Comparison of ENCODE assay signal across 2 cellular contexts in genomic region chr19:2721570-2722540, GRCh38.
TF ChIP-seq lines count a peak whose summit lies in the region.

No MANE protein-coding gene starts in this region.

TF ChIP-seq in HCT116, 20 proteins besides CTCF, POLR2A, EP300 and RAD21 (continued from another document):
- TF ChIP-seq REST (IDR thresholded peaks at IDR 0.05; ENCODE audit: low read depth) (no peak), EZH2phosphoT487 (IDR thresholded peaks at IDR 0.05; ENCODE audit: borderline replicate concordance) (no peak), POLR2AphosphoS5 (IDR thresholded peaks at IDR 0.05; ENCODE audit: low read depth, low read length) (no peak), ZFX (IDR thresholded peaks at IDR 0.05) (no peak), ATF3 (IDR thresholded peaks at IDR 0.05) (no peak), CEBPB (IDR thresholded peaks at IDR 0.05; ENCODE audit: low read depth) (no peak), JUND (IDR thresholded peaks at IDR 0.05) (no peak)

TF ChIP-seq in neural cell, 6 proteins besides CTCF, POLR2A, EP300 and RAD21 (continued from another document):
- TF ChIP-seq REST (IDR thresholded peaks at IDR 0.05; ENCODE audit: borderline replicate concordance) (no peak), TAF1 (IDR thresholded peaks at IDR 0.05; ENCODE audit: low read depth) (no peak), EZH2 (IDR thresholded peaks at IDR 0.05; ENCODE audit: borderline replicate concordance, insufficient read depth, low read length, poor library complexity, severe bottlenecking) (no peak), SMC3 (conservative IDR thresholded peaks at IDR 0.05; ENCODE audit: poor library complexity) (no peak), MXI1 (conservative IDR thresholded peaks at IDR 0.05; ENCODE audit: poor library complexity, severe bottlenecking) (no peak)
